In the genomic region with DNA sequence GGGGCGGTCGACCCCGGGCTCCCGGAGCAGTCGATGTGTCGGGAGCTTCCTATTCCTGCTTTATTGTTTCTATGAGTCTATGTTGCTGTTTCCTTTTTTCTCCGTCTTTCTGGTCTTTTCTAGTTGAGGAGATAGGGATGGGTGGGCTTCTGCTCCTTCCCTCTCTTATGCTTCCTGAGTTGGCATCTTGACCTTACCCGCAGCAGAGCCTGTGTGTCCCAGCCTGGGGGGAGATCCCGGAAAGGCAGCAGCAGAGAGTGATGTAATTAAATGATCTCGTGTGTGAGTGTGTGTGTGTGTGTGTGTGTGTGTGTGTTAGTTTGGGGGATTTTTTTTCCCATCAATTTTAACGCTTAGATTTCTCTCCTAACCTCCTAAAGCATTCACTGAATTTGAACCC, we compare ENCODE assay signal across 15 cellular contexts. TPM values are rescaled to one million over a fixed set of nuclear protein-coding genes. Genes with fewer than 3 reads are reported as not detected.
DNase-seq lines count a peak whose midpoint lies in the region; TF ChIP-seq lines count a peak whose summit lies in the region.
"Had no signal": no experiment of that assay in that cellular context is flagged by ENCODE, and none has a peak within 500 bp of the region (broad histone marks: within the 10 kb centered on the region; RNA-seq: fewer than 3 reads in every experiment).

No MANE protein-coding gene starts in this region.

- DNase-seq in mammary epithelial cell (no peak), mesenchymal stem cell (no peak), stomach (no peak), NCI-H1436 treated with DMSO at 0.1 percent for 48 hours (lab: John Stamatoyannopoulos, UW) (no peak), GM03348 (ENCODE audit: low spot score) (no peak), DMS114 treated with DMSO at 0.1 percent for 48 hours (lab: John Stamatoyannopoulos, UW; ENCODE audit: unreplicated experiment) (no peak), NCI-H2196 treated with DMSO at 0.1 percent for 48 hours (lab: John Stamatoyannopoulos, UW; ENCODE audit: unreplicated experiment) (no peak)
- DNase-seq: COR-L47; NCI-H446; SIG-M5; stimulated activated CD4-positive, alpha-beta T cell treated with anti-CD3 and anti-CD28 coated beads, Interleukin-4, amount 100 ng/mL, for 4 hours had no signal

- TF ChIP-seq CTCF in mammary epithelial cell (conservative IDR thresholded peaks at IDR 0.05 in 1 of 2, IDR thresholded peaks at IDR 0.05 in 1 of 2; ENCODE audit: extremely low read depth in 1 of 2, insufficient read depth in 1 of 2, low read depth in 1 of 2, low read length in 2 of 2) (no peak), stomach (IDR thresholded peaks at IDR 0.05) (no peak)

- no peak overlapping the region for H3K14ac ChIP-seq in mesenchymal stem cell (ENCODE audit: low read length in 2 of 2)

- no peaks in the 10 kb centered on the region for H4K20me1 ChIP-seq in mammary epithelial cell (ENCODE audit: insufficient read depth, low read length)

- H3K4me1 ChIP-seq in HUES48 (ENCODE audit: control insufficient read depth, insufficient read depth, low read length), result peaks cover 26% of the 10 kb centered on the region
- H3K4me1 ChIP-seq in mammary epithelial cell (ENCODE audit: insufficient read depth, low read length), result no peaks in the 10 kb centered on the region
- H3K4me1 ChIP-seq in mesenchymal stem cell (ENCODE audit: control insufficient read depth, insufficient read depth, low read depth, low read length), result peaks cover 10% of the 10 kb centered on the region
- H3K4me1 ChIP-seq in stomach, result peaks cover 0 to 26% (median 8%) of the 10 kb centered on the region in 4 donors

- no peak overlapping the region for H3K4ac ChIP-seq in mesenchymal stem cell (ENCODE audit: low read depth in 1 of 2, low read length in 2 of 2)

- H4K8ac ChIP-seq in mesenchymal stem cell (ENCODE audit: low read length), result no peak overlapping the region

- H2BK5ac ChIP-seq in mesenchymal stem cell (ENCODE audit: low read depth, low read length, poor library complexity, severe bottlenecking), result no peak overlapping the region

- H2AFZ ChIP-seq in mammary epithelial cell (ENCODE audit: low read depth, low read length), result peak overlapping the region; percentile 33
- H2AFZ ChIP-seq in mesenchymal stem cell (ENCODE audit: low read depth, low read length), result no peak overlapping the region

- no peaks in the 10 kb centered on the region for H3K79me1 ChIP-seq in mesenchymal stem cell (replicated peaks; ENCODE audit: low read length, poor library complexity, severe bottlenecking)

- H3K27me3 ChIP-seq in HUES48 (ENCODE audit: control insufficient read depth, insufficient read depth, low read length) (peaks cover 51% of the 10 kb centered on the region), mammary epithelial cell (ENCODE audit: insufficient read depth, low read length) (peaks cover 28% of the 10 kb centered on the region), mesenchymal stem cell (ENCODE audit: control insufficient read depth in 1 of 2, insufficient read depth in 1 of 2, low read length in 2 of 2) (peaks cover 24 to 46% of the 10 kb centered on the region in 2 experiments), stomach (peaks cover 0 to 60% (median 18%) of the 10 kb centered on the region in 3 donors)

- H3K27ac ChIP-seq in HUES48 (ENCODE audit: low read depth, low read length) (no peak overlapping the region), mammary epithelial cell (ENCODE audit: insufficient read depth, low read depth, low read length) (no peak overlapping the region), mesenchymal stem cell (ENCODE audit: low read length, poor library complexity, severe bottlenecking) (no peak overlapping the region), stomach (peak overlapping the region in 2 of 5 donors; percentile 45 to 70)

- no peak for TF ChIP-seq POLR2A in stomach (IDR thresholded peaks at IDR 0.05)

- H2BK12ac ChIP-seq in mesenchymal stem cell (ENCODE audit: low read length in 2 of 2), result no peak overlapping the region

- no peak overlapping the region for H3K18ac ChIP-seq in mesenchymal stem cell (ENCODE audit: low read depth in 1 of 2, low read length in 2 of 2)

- BruUV-seq in mammary epithelial cell (replicated peaks; lab: Mats Ljungman, UMichigan), result no TSS peak

- in situ Hi-C loops in mammary epithelial cell (cut with MboI; ENCODE audit: low sequenced_read_pairs in 2 of 2), result no loop called here

- no peak overlapping the region for H4K91ac ChIP-seq in mesenchymal stem cell (ENCODE audit: low read length)

- no peaks in the 10 kb centered on the region for H3K79me2 ChIP-seq in mammary epithelial cell (ENCODE audit: insufficient read depth, low read length)

- peak overlapping the region; percentile 74 for H3K4me3 ChIP-seq in HUES48 (ENCODE audit: low read depth, low read length)
- no peak overlapping the region for H3K4me3 ChIP-seq in mammary epithelial cell (replicated peaks in 1 of 3; ENCODE audit: insufficient read depth in 1 of 3, low read depth in 2 of 3, low read length in 3 of 3)
- peak overlapping the region in 1 of 2 experiments; percentile 29 for H3K4me3 ChIP-seq in mesenchymal stem cell (ENCODE audit: insufficient read depth in 1 of 2, low read depth in 1 of 2, low read length in 2 of 2)
- peak overlapping the region; percentile 13 to 55 (median 48) for H3K4me3 ChIP-seq in stomach
- H3K4me3 ChIP-seq: MG63 had no signal

- CTCF ChIA-PET in mammary epithelial cell (lab: Charles Lee; ENCODE audit: low non-redundant PET), result no interaction called here

- no peak overlapping the region for H2BK120ac ChIP-seq in mesenchymal stem cell (ENCODE audit: low read depth, low read length)

- H3K9ac ChIP-seq in HUES48 (ENCODE audit: low read depth, low read length) (no peak overlapping the region), mammary epithelial cell (ENCODE audit: insufficient read depth, low read length) (no peak overlapping the region), mesenchymal stem cell (ENCODE audit: low read length) (no peak overlapping the region)

- H3K4me2 ChIP-seq in mammary epithelial cell (ENCODE audit: insufficient read depth, low read depth, low read length), result peak overlapping the region; percentile 64
- H3K4me2 ChIP-seq in mesenchymal stem cell (ENCODE audit: low read length, poor library complexity, severe bottlenecking), result peak overlapping the region; percentile 63

- dilution Hi-C loops in mammary epithelial cell (cut with HindIII; ENCODE audit: low sequenced_read_pairs), result no loop called here

- no peaks in the 10 kb centered on the region for H3K9me3 ChIP-seq in HUES48 (ENCODE audit: control insufficient read depth, insufficient read depth, low read length)
- no peaks in the 10 kb centered on the region for H3K9me3 ChIP-seq in mammary epithelial cell (replicated peaks; ENCODE audit: insufficient read depth, low read length)
- H3K9me3 ChIP-seq in mesenchymal stem cell (ENCODE audit: control insufficient read depth, low read length), result no peaks in the 10 kb centered on the region
- H3K9me3 ChIP-seq in stomach, result peaks cover 0 to 5% (median 0%) of the 10 kb centered on the region in 4 donors
- H3K9me3 ChIP-seq: MG63 had no signal

- H2AK5ac ChIP-seq in mesenchymal stem cell (ENCODE audit: low read length, severe bottlenecking), result no peak overlapping the region

- WGBS in mammary epithelial cell (ENCODE audit: low coverage, missing lambda C conversion rate), result 2% methylated on average over 4 of the region's 11 CpGs
- WGBS in mesenchymal stem cell, result 4% methylated on average over 8 of the region's 11 CpGs
- WGBS in stomach, 5 donors, result 4 to 11% (median 8%) methylated on average over 11 of the region's 11 CpGs

- H2BK15ac ChIP-seq in mesenchymal stem cell (ENCODE audit: low read depth, poor library complexity, severe bottlenecking), result no peak overlapping the region

- intact Hi-C loops in mammary epithelial cell (cut with micrococcal nuclease) (no loop called here), stomach (cut with DNase I; ENCODE audit: low total_unique reads) (no loop called here)

- H3K36me3 ChIP-seq in HUES48 (ENCODE audit: control insufficient read depth, insufficient read depth, low read length) (no peaks in the 10 kb centered on the region), mammary epithelial cell (ENCODE audit: insufficient read depth, low read length) (no peaks in the 10 kb centered on the region), mesenchymal stem cell (ENCODE audit: control insufficient read depth in 1 of 2, insufficient read depth in 2 of 2, low read depth in 1 of 2, low read length in 2 of 2) (no peaks in the 10 kb centered on the region), stomach (no peaks in the 10 kb centered on the region)
- H3K36me3 ChIP-seq: MG63 had no signal

- TF ChIP-seq EP300 in stomach (IDR thresholded peaks at IDR 0.05), result no peak

- no peak overlapping the region for H3K23ac ChIP-seq in mesenchymal stem cell (ENCODE audit: low read length in 2 of 2)

RNA-seq across cellular contexts. Expression of a gene that starts 0.5 kb away (rescaled TPM):
- not detected for total RNA-seq in mammary epithelial cell
- polyA plus RNA-seq in mammary epithelial cell, result not detected
- not detected for polyA minus RNA-seq in mammary epithelial cell
- 0.12 TPM for polyA plus RNA-seq in mesenchymal stem cell (2013, experiment 1 of 2)
- polyA plus RNA-seq in mesenchymal stem cell (2013, experiment 2 of 2), result 0.22 TPM
- total RNA-seq in stomach, result 10 to 100 TPM in 2 of 5 donors, 1 to 10 TPM in 1, under 1 TPM in 2; 0.45 to 10.1 (median 2.3) TPM
- polyA plus RNA-seq in stomach, result under 1 TPM; 0.25 to 0.78 (median 0.61) TPM
- total RNA-seq: activated T-helper 17 cell treated with anti-CD3 and anti-CD28 coated beads, Interleukin-2, amount 50 U/mL, for 72 hours; myocyte had no signal

Comparison
In these comparisons a context has a peak if more than half of its experiments do, and no peak if none do; other contexts are left out.
1. H3K4me3 ChIP-seq: peak in HUES48 (single experiment) and stomach (4 of 4); none in mammary epithelial cell (0 of 3).